Comparison of ENCODE assay signal across 10 cellular contexts in the genomic region with DNA sequence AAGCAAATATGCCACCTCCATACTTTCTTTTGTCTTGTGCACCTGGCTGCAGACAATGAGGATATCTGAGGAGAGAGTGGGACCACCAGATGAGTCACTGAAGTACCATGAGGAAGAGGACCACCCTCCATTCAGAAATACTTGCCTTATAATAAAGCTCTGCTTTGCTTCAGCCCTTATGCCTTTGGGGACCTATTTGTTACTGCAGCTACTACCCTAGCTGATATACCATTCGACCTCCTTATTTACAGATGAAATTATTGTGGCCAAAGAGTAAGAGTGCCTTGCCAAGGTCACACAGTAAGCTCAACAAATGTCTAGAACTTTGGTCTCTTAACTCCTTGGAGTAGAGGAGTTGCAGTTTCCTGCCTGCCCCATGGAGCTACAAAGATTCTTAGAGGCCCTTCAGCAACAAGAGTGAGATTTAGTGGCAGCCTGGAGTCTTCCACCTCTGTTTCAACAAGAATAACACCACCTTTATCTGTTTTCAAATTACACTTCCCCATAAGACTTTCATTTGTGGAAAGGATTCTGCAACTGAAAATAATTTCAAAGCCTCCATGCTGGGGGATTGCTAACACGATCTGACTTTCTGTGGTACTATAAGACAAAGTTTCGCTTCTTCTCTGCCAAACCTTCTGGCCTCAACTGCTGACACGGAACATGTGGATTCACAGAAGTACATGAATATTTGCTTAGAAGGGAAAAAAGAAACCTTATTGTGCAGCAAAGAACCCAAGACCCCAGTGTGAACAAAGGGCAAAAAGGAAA. TPM values are rescaled to one million over a fixed set of nuclear protein-coding genes. Genes with fewer than 3 reads are reported as not detected.
A peak's percentile ranks its signal among the peaks of the same experiment; 100 is the strongest.
DNase-seq lines count a peak whose midpoint lies in the region; ATAC-seq, FAIRE-seq and TF ChIP-seq lines count a peak whose summit lies in the region.
"Had no signal": no experiment of that assay in that cellular context is flagged by ENCODE, and none has a peak within 500 bp of the region (broad histone marks: within the 10 kb centered on the region; RNA-seq: fewer than 3 reads in every experiment).

No MANE protein-coding gene starts in this region.

- DNase-seq in NOMO-1 treated with DMSO at 0.1 percent for 48 hours (lab: John Stamatoyannopoulos, UW; ENCODE audit: unreplicated experiment) (peak; percentile 81), tibial artery (peak in 1 of 2 donors; percentile 53), BE2C (no peak), NCI-H2227 treated with DMSO at 0.1 percent for 48 hours (lab: John Stamatoyannopoulos, UW) (no peak), kidney (no peak)

- intact Hi-C loops in tibial artery (cut with DNase I; ENCODE audit: low total_unique reads) (no loop called here), kidney (cut with DNase I) (no loop called here)

- H3K9me3 ChIP-seq in tibial artery (no peaks in the 10 kb centered on the region), BE2C (no peaks in the 10 kb centered on the region), kidney (ENCODE audit: control insufficient read depth in 1 of 2, low read length in 2 of 2) (no peaks in the 10 kb centered on the region)

- H3K4me1 ChIP-seq in tibial artery, result peaks cover 0 to 86% (median 46%) of the 10 kb centered on the region in 4 donors
- peaks cover 5% of the 10 kb centered on the region for H3K4me1 ChIP-seq in BE2C
- H3K4me1 ChIP-seq in kidney (ENCODE audit: control insufficient read depth in 1 of 2, insufficient read depth in 1 of 2, low read depth in 1 of 2, low read length in 2 of 2), result peaks cover 0 to 7% of the 10 kb centered on the region in 2 donors

- no peak overlapping the region for H3K9ac ChIP-seq in kidney (ENCODE audit: low read length in 2 of 2)

- peak; percentile 61 for ATAC-seq in GM19043 (IDR thresholded peaks at IDR 0.05; ENCODE audit: low read depth, unreplicated experiment)
- peak; percentile 49 for ATAC-seq in HG02763 (IDR thresholded peaks at IDR 0.05; ENCODE audit: unreplicated experiment)
- ATAC-seq: activated CD4-positive, CD25-positive, alpha-beta regulatory T cell treated with anti-CD3 and anti-CD28 coated beads, Interleukin-2, amount 50 U/mL, for 24 hours; HCT116; Panc1 had no signal

- H3K36me3 ChIP-seq in tibial artery, result no peaks in the 10 kb centered on the region
- H3K36me3 ChIP-seq in BE2C, result no peaks in the 10 kb centered on the region
- H3K36me3 ChIP-seq in kidney (ENCODE audit: control insufficient read depth in 1 of 2, insufficient read depth in 2 of 2, low read length in 2 of 2), result no peaks in the 10 kb centered on the region

- H3K27ac ChIP-seq in tibial artery (peak overlapping the region; percentile 61 to 92), kidney (ENCODE audit: low read depth in 2 of 2, low read length in 2 of 2) (no peak overlapping the region)

- no peak for TF ChIP-seq CTCF in tibial artery (IDR thresholded peaks at IDR 0.05)
- TF ChIP-seq CTCF in BE2C (IDR thresholded peaks at IDR 0.05; ENCODE audit: low read depth, low read length), result no peak
- TF ChIP-seq CTCF in kidney (IDR thresholded peaks at IDR 0.05; ENCODE audit: borderline replicate concordance, extremely low read depth, insufficient read depth), result no peak

- no peak overlapping the region for H3K4me3 ChIP-seq in tibial artery
- no peak overlapping the region for H3K4me3 ChIP-seq in BE2C (ENCODE audit: low read depth, low read length)
- no peak overlapping the region for H3K4me3 ChIP-seq in kidney (ENCODE audit: low read length in 2 of 2)

- FAIRE-seq in kidney (lab: Jason Lieb, UNC), result no peak

- H3K27me3 ChIP-seq in tibial artery (no peaks in the 10 kb centered on the region), BE2C (no peaks in the 10 kb centered on the region)

RNA-seq across cellular contexts. Expression of a gene that starts 3.6 kb away (rescaled TPM):
- 0.36 TPM for polyA plus RNA-seq in BE2C (2012; ENCODE audit: insufficient read depth, insufficient read length, low read depth)
- 25.7 TPM for total RNA-seq in kidney
- 6.1 TPM for polyA plus RNA-seq in kidney (ENCODE audit: insufficient read depth, low read depth, low replicate concordance)

Comparison
In these comparisons a context has a peak if more than half of its experiments do, and no peak if none do; other contexts are left out.
1. H3K27ac ChIP-seq: peak in tibial artery (2 of 2); none in kidney (0 of 2).